1 cellular context compared by ENCODE assay signal in the genomic region with DNA sequence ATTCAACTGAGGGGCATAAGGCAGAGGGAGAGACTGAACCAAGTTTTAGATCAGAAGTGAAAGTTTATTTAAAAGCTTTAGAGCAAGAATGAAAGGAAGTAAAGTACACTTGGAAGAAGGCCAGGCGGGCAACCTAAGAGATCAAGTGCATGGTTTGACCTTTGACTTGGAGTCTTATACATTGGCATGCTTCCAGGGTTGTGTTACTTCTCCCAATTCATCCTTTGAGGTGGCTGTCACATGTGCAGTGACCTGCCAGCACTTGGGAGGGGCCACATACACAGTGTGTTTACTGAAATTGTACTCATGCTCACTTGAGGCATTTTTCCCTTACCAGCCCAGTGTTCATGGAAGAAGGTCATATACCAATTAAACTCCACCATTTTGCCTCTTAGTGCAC.
TF ChIP-seq lines count a peak whose summit lies in the region.

No MANE protein-coding gene starts in this region.

TF ChIP-seq in SK-N-SH, 30 proteins besides CTCF, POLR2A, EP300 and RAD21:
- TF ChIP-seq REST (IDR thresholded peaks at IDR 0.05; ENCODE audit: low read depth, low read length) (no peak), SMC3 (IDR thresholded peaks at IDR 0.05; ENCODE audit: low read depth, low read length) (no peak), TCF12 (IDR thresholded peaks at IDR 0.05) (no peak), CHD2 (IDR thresholded peaks at IDR 0.05; ENCODE audit: low read length, partially characterized antibody) (no peak), RXRA (IDR thresholded peaks at IDR 0.05; ENCODE audit: borderline replicate concordance, low read depth) (no peak), NFIC (IDR thresholded peaks at IDR 0.05; ENCODE audit: borderline replicate concordance) (no peak), RCOR1 (IDR thresholded peaks at IDR 0.05; ENCODE audit: low read length) (no peak), FOXJ3 (CRISPR knock-in tag; IDR thresholded peaks at IDR 0.05) (no peak)
